Comparison of ENCODE assay signal across 9 cellular contexts in genomic region chr21:44487831-44488230, GRCh38. TPM values are rescaled to one million over a fixed set of nuclear protein-coding genes. Genes with fewer than 3 reads are reported as not detected.
DNase-seq lines count a peak whose midpoint lies in the region; ATAC-seq and TF ChIP-seq lines count a peak whose summit lies in the region.
"Had no signal": no experiment of that assay in that cellular context is flagged by ENCODE, and none has a peak within 500 bp of the region (broad histone marks: within the 10 kb centered on the region; RNA-seq: fewer than 3 reads in every experiment).

No MANE protein-coding gene starts in this region.

- no peaks in the 10 kb centered on the region for H3K4me1 ChIP-seq in heart left ventricle
- no peaks in the 10 kb centered on the region for H3K4me1 ChIP-seq in testis

- no peak overlapping the region for H3K27ac Mint-ChIP-seq in WTC11

- intact Hi-C loops in heart left ventricle (cut with DNase I): no loop called here
- intact Hi-C loops in Right ventricle myocardium inferior (cut with DNase I): no loop called here
- intact Hi-C loops in testis (cut with DNase I; ENCODE audit: low total_unique reads): no loop called here
- intact Hi-C loops in head of caudate nucleus (cut with DNase I): no loop called here

- peaks cover 0 to 10% (median 2%) of the 10 kb centered on the region in 12 donors for H3K9me3 ChIP-seq in heart left ventricle
- H3K9me3 ChIP-seq in testis: no peaks in the 10 kb centered on the region

- POLR2A ChIA-PET in WTC11 (lab: Charles Lee): no interaction called here

- TF ChIP-seq CTCF in heart left ventricle (IDR thresholded peaks at IDR 0.05) (peak in 8 of 12 donors; percentile 22 to 46 (median 33)), WTC11 (IDR thresholded peaks at IDR 0.05) (peak; percentile 91), fibroblast of the aortic adventitia (IDR thresholded peaks at IDR 0.05; ENCODE audit: insufficient read depth, low read length) (peak; percentile 55), testis (IDR thresholded peaks at IDR 0.05) (peak in 2 of 3 experiments; percentile 13 to 45)

- peaks cover under 1% of the 10 kb centered on the region for H3K27me3 Mint-ChIP-seq in WTC11 (ENCODE audit: low read depth)

- no peak for TF ChIP-seq POLR2A in heart left ventricle (IDR thresholded peaks at IDR 0.05)
- no peak for TF ChIP-seq POLR2A in testis (IDR thresholded peaks at IDR 0.05)

- H3K36me3 ChIP-seq in heart left ventricle (no peaks in the 10 kb centered on the region), testis (ENCODE audit: low read depth, missing control alignments) (no peaks in the 10 kb centered on the region)

- CTCF ChIA-PET in WTC11 (lab: Charles Lee): interaction anchor here (0.5 to 1.7 kb wide), 22 partner anchors 8 to 1128 kb away, joined by 3 to 8 read pairs (median 3); partner anchors contain the start of genes LRRC3 and TSPEAR

- ATAC-seq in heart left ventricle (no peak), Right ventricle myocardium inferior (no peak), WTC11 (no peak)

- DNase-seq in heart left ventricle: no peak
- DNase-seq in Right ventricle myocardium inferior (ENCODE audit: missing footprints): no peak
- DNase-seq in WTC11 (ENCODE audit: low spot score): peak; percentile 78
- DNase-seq in fibroblast of the aortic adventitia (ENCODE audit: low read depth): peak; percentile 21
- DNase-seq in testis: peak; percentile 48
- DNase-seq in head of caudate nucleus: no peak
- DNase-seq in LoVo (ENCODE audit: low spot score): no peak
- DNase-seq in GM03348 (ENCODE audit: low spot score): no peak

- 33 to 44% (median 41%) methylated on average over 4 of the region's 4 CpGs for WGBS in heart left ventricle, 4 donors
- 37 to 38% methylated on average over 4 of the region's 4 CpGs for WGBS in testis, 2 donors

- H3K36me3 Mint-ChIP-seq in WTC11: peaks cover 34% of the 10 kb centered on the region

- peaks cover 33% of the 10 kb centered on the region for H3K4me1 Mint-ChIP-seq in WTC11

- H3K4me3 ChIP-seq in heart left ventricle (no peak overlapping the region), fibroblast of the aortic adventitia (ENCODE audit: low read depth, low read length) (no peak overlapping the region), testis (no peak overlapping the region)
- H3K4me3 ChIP-seq: skin epidermis had no signal

- H3K9me3 Mint-ChIP-seq in WTC11: peaks cover 29% of the 10 kb centered on the region

- no peak overlapping the region for H3K27ac ChIP-seq in heart left ventricle
- H3K27ac ChIP-seq in testis: no peak overlapping the region
- H3K27ac ChIP-seq: skin epidermis had no signal

- peaks cover 0 to 12% (median 0%) of the 10 kb centered on the region in 9 donors for H3K27me3 ChIP-seq in heart left ventricle
- no peaks in the 10 kb centered on the region for H3K27me3 ChIP-seq in testis

- H3K4me3 Mint-ChIP-seq in WTC11: peak overlapping the region; percentile 58

TF ChIP-seq in WTC11, 78 proteins besides CTCF, POLR2A, EP300 and RAD21:
- TF ChIP-seq USF1 (CRISPR knock-in tag; IDR thresholded peaks at IDR 0.05) (no peak), ZNF423 (CRISPR knock-in tag; IDR thresholded peaks at IDR 0.05) (no peak), ATF2 (CRISPR knock-in tag; IDR thresholded peaks at IDR 0.05; ENCODE audit: borderline replicate concordance, low read depth) (no peak), ARID4B (CRISPR knock-in tag; IDR thresholded peaks at IDR 0.05; ENCODE audit: borderline replicate concordance) (no peak), ZMAT4 (CRISPR knock-in tag; IDR thresholded peaks at IDR 0.05) (no peak), RELA (CRISPR knock-in tag; IDR thresholded peaks at IDR 0.05; ENCODE audit: borderline replicate concordance) (no peak), OVOL2 (CRISPR knock-in tag; IDR thresholded peaks at IDR 0.05; ENCODE audit: borderline replicate concordance) (no peak), HMGXB4 (CRISPR knock-in tag; IDR thresholded peaks at IDR 0.05) (no peak), FOXK1 (CRISPR knock-in tag; IDR thresholded peaks at IDR 0.05) (no peak), CDX4 (CRISPR knock-in tag; IDR thresholded peaks at IDR 0.05; ENCODE audit: borderline replicate concordance) (no peak)

RNA-seq across cellular contexts. Expression of gene LRRC3, which starts 32.5 kb away (rescaled TPM):
- total RNA-seq in heart left ventricle (1 to 10 TPM; 1.7 to 5.3 (median 2.3) TPM), Right ventricle myocardium inferior (3.3 TPM), WTC11 (2021) (4.4 to 5.7 TPM (median 4.7 TPM) in 3 replicates), fibroblast of the aortic adventitia (ENCODE audit: low replicate concordance) (0.16 and 0.45 TPM in 2 replicates), testis (10 to 100 TPM in 1 of 2 donors, 1 to 10 TPM in 1; 8.3 to 11.8 TPM)
- polyA plus RNA-seq in heart left ventricle (1 to 10 TPM; 1.4 to 5.8 TPM), testis (ENCODE audit: insufficient read depth, low read depth, low replicate concordance) (4.9 TPM)

RNA-seq across cellular contexts. Expression of gene KRTAP10-1, which starts 52.2 kb away (rescaled TPM):
- total RNA-seq in heart left ventricle (not detected), Right ventricle myocardium inferior (not detected), WTC11 (2021) (not detected in 3 replicates), fibroblast of the aortic adventitia (ENCODE audit: low replicate concordance) (not detected in 2 replicates), testis (not detected)
- polyA plus RNA-seq in heart left ventricle (not detected), testis (ENCODE audit: insufficient read depth, low read depth, low replicate concordance) (not detected)

Comparison
In these comparisons a context has a peak if more than half of its experiments do, and no peak if none do; other contexts are left out.
1. DNase-seq: peak in WTC11 (single experiment), fibroblast of the aortic adventitia (single experiment) and testis (single experiment); none in heart left ventricle (0 of 5), Right ventricle myocardium inferior (single experiment), head of caudate nucleus (0 of 42), LoVo (single experiment) and GM03348 (single experiment).
2. CTCF ChIP-seq: peak in every context shown above with its lines; median percentile 91 in WTC11; 55 in fibroblast of the aortic adventitia; 33 in heart left ventricle; 29 in testis.